ENCODE assay signal across 28 cellular contexts in the genomic region with DNA sequence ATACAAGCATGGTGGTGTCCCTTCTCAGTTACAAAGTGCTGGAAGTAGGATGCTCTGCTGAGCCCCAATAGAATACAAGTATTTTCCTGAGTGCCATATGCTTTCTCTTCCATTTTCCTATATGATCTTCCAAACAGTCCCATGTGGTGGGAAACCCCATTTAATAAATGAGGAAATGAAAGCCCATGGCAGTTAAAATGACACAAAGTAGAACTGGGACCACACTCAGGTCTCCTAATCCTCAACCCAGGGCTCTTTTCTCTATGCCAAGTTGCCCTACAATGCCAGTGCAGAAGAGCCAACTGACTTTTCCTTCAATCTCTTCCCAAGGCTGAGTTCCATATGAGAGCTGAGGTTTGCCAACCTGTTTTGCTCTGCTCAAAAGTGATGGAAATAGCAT.
"Had no signal": no experiment of that assay in that cellular context is flagged by ENCODE, and none has a peak within 500 bp of the region (broad histone marks: within the 10 kb centered on the region; RNA-seq: fewer than 3 reads in every experiment).

No MANE protein-coding gene starts in this region.

- FAIRE-seq: small intestine, urothelium cell line had no signal

- H3K9ac ChIP-seq: neural progenitor cell, parathyroid adenoma had no signal

- DNase-seq: occipital lobe; ovary; posterior cingulate gyrus; psoas muscle; right cardiac atrium; right lobe of liver; sigmoid colon; small intestine; stimulated activated CD4-positive, alpha-beta T cell treated with anti-CD3 and anti-CD28 coated beads, Interleukin-15, amount 100 ng/mL, for 24 hours; stimulated activated CD4-positive, alpha-beta T cell treated with anti-CD3 and anti-CD28 coated beads, Interleukin-2, amount 100 ng/mL, for 24 hours; stimulated activated CD4-positive, alpha-beta T cell treated with anti-CD3 and anti-CD28 coated beads, Interleukin-2, amount 100 ng/mL, for 48 hours; stimulated activated CD4-positive, alpha-beta T cell treated with anti-CD3 and anti-CD28 coated beads, Interleukin-4, amount 100 ng/mL, for 24 hours; stimulated activated naive B cell treated with anti-CD40 and anti-IgM and Interleukin-4, amounts not matched to agents 10 μg/mL and 1 μg/mL and 100 μg/mL, for 72 hours; stimulated activated naive CD4-positive, alpha-beta T cell treated with Interleukin-2 at 50 U/mL for 16 hours; stomach; thyroid gland; trophoblast cell; upper lobe of left lung had no signal

- H3K27ac Mint-ChIP-seq: nephron; neural progenitor cell; progenitor cell of endocrine pancreas; stimulated activated effector memory CD8-positive, alpha-beta T cell treated with anti-CD3 and anti-CD28 coated beads, Interleukin-12 subunit alpha, Interleukin-12 subunit beta, amount 100 ng/mL, for 72 hours; stimulated activated naive B cell treated with anti-CD40 and anti-IgM and Interleukin-4, amounts not matched to agents 10 μg/mL and 1 μg/mL and 100 μg/mL, for 72 hours; stimulated activated naive CD8-positive, alpha-beta T cell treated with anti-CD3 and anti-CD28 coated beads, Interleukin-15, Interleukin-2, amounts not matched to agents 100 ng/mL and 50 ng/mL, for 24 hours had no signal

- H3K4me3 Mint-ChIP-seq: nephron; neural progenitor cell; stimulated activated effector memory CD8-positive, alpha-beta T cell treated with anti-CD3 and anti-CD28 coated beads, Interleukin-12 subunit alpha, Interleukin-12 subunit beta, amount 100 ng/mL, for 72 hours; stimulated activated naive B cell treated with anti-CD40 and anti-IgM and Interleukin-4, amounts not matched to agents 10 μg/mL and 1 μg/mL and 100 μg/mL, for 72 hours; stimulated activated naive CD8-positive, alpha-beta T cell treated with anti-CD3 and anti-CD28 coated beads, Interleukin-15, Interleukin-2, amounts not matched to agents 100 ng/mL and 50 ng/mL, for 24 hours had no signal

- H3K27me3 ChIP-seq: neural progenitor cell, ovary, right lobe of liver, sigmoid colon, stomach, thyroid gland, tibial nerve, upper lobe of left lung, vagina had no signal

- H3K9me3 ChIP-seq: ovary, psoas muscle, right lobe of liver, sigmoid colon, stomach, thoracic aorta, thyroid gland, tibial nerve, upper lobe of left lung, vagina had no signal

- H3K36me3 Mint-ChIP-seq: neural progenitor cell; stimulated activated effector memory CD8-positive, alpha-beta T cell treated with anti-CD3 and anti-CD28 coated beads, Interleukin-12 subunit alpha, Interleukin-12 subunit beta, amount 100 ng/mL, for 72 hours; stimulated activated naive B cell treated with anti-CD40 and anti-IgM and Interleukin-4, amounts not matched to agents 10 μg/mL and 1 μg/mL and 100 μg/mL, for 72 hours had no signal

- H3K27me3 Mint-ChIP-seq: progenitor cell of endocrine pancreas; stimulated activated naive CD8-positive, alpha-beta T cell treated with anti-CD3 and anti-CD28 coated beads, Interleukin-15, Interleukin-2, amounts not matched to agents 100 ng/mL and 50 ng/mL, for 24 hours had no signal

- H3K9me3 Mint-ChIP-seq: nephron; stimulated activated effector memory CD8-positive, alpha-beta T cell treated with anti-CD3 and anti-CD28 coated beads, Interleukin-12 subunit alpha, Interleukin-12 subunit beta, amount 100 ng/mL, for 72 hours; stimulated activated naive B cell treated with anti-CD40 and anti-IgM and Interleukin-4, amounts not matched to agents 10 μg/mL and 1 μg/mL and 100 μg/mL, for 72 hours; stimulated activated naive CD8-positive, alpha-beta T cell treated with anti-CD3 and anti-CD28 coated beads, Interleukin-15, Interleukin-2, amounts not matched to agents 100 ng/mL and 50 ng/mL, for 24 hours had no signal

- H3K27ac ChIP-seq: neural progenitor cell, ovary, parathyroid adenoma, psoas muscle, right lobe of liver, sigmoid colon, stomach, thoracic aorta, thyroid gland, tibial nerve, upper lobe of left lung, vagina had no signal

- H3K4me3 ChIP-seq: neural progenitor cell, ovary, psoas muscle, right lobe of liver, sigmoid colon, stomach, thoracic aorta, thyroid gland, tibial nerve, upper lobe of left lung, vagina had no signal

- H3K4me1 ChIP-seq: neural progenitor cell, parathyroid adenoma, psoas muscle, thyroid gland had no signal

- H3K36me3 ChIP-seq: neural progenitor cell, ovary, right lobe of liver, sigmoid colon, stomach, thoracic aorta, thyroid gland, tibial nerve, upper lobe of left lung, vagina had no signal
